ENCODE assay signal across 8 cellular contexts in the genomic region with DNA sequence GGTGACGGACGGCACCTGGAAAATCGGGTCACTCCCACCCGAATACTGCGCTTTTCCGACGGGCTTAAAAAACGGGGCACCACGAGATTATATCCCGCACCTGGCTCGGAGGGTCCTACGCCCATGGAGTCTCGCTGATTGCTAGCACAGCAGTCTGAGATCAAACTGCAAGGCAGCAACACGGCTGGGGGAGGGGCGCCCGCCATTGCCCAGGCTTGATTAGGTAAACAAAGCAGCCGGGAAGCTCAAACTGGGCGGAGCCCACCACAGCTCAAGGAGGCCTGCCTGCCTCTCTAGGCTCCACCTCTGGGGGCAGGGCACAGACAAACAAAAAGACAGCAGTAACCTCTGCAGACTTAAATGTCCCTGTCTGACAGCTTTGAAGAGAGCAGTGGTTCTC. TPM values are rescaled to one million over a fixed set of nuclear protein-coding genes. Genes with fewer than 3 reads are reported as not detected.
"Had no signal": no experiment of that assay in that cellular context is flagged by ENCODE, and none has a peak within 500 bp of the region (broad histone marks: within the 10 kb centered on the region; RNA-seq: fewer than 3 reads in every experiment).

No MANE protein-coding gene starts in this region.

RNA-seq across cellular contexts. Expression of a gene that starts 36.3 kb away (rescaled TPM):
- total RNA-seq: LHCN-M2, MCF 10A, NCI-H460, OCI-LY7, PC-9, RPMI7951, SK-MEL-5 had no signal

RNA-seq across cellular contexts. Expression of a gene that starts 39.0 kb away (rescaled TPM):
- total RNA-seq: LHCN-M2, MCF 10A, NCI-H460, OCI-LY7, PC-9, RPMI7951, SJCRH30, SK-MEL-5 had no signal
